8 cellular contexts compared by ENCODE assay signal in the genomic region with DNA sequence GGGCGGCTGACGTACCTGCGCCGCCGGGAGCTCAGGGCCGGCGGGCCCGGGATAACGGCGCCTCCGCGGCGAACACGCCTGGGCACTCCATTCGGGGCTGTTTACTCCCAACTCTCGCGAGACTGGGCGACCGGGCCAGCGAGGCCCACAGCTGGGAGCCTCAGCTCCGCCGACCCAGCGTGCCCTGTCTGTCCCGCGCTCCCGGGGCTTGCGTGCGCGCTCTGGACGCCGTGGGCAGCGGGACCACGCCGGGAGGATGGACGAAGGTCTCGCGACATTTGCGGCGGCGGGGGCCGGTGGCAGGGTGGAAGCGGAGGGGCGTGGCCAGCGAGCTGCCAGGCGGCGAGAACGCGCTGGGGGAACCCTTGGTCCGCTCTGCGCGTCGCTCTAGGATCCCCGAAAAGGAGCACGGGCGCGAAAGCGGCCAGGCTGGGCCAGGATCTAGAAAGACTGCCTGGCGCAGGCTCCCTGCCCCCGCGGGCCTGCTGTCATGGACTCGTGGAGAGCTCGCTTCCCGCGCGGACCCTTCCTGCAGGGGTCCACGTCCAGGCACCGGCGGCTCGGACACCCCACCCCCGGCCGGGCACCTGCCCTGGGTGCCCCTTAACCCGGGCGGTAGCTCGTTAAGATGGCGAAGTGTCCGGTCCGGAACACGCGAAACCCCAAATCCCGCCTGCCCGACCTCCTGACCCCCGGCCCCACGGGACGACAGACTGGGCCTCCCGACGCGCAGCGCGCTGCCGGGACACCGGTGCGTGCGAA. TPM values are rescaled to one million over a fixed set of nuclear protein-coding genes. Genes with fewer than 3 reads are reported as not detected.
DNase-seq lines count a peak whose midpoint lies in the region; ATAC-seq and TF ChIP-seq lines count a peak whose summit lies in the region.

MBTPS1 (minus strand) TSS at position 223 of the 762 bp plus-strand sequence. CDS start 15,159 bp downstream, outside the sequence.

- H3K4me1 ChIP-seq in right cardiac atrium (ENCODE audit: control insufficient read depth, insufficient read depth, low read length) (no peaks in the 10 kb centered on the region), vagina (peaks cover 28% of the 10 kb centered on the region)

- TF ChIP-seq POLR2A in vagina (IDR thresholded peaks at IDR 0.05), result peak in 1 of 2 donors; percentile 36

- ATAC-seq in GM18499 (IDR thresholded peaks at IDR 0.05; ENCODE audit: insufficient read depth, unreplicated experiment) (peak; percentile 76), HG02943 (IDR thresholded peaks at IDR 0.05; ENCODE audit: low read depth, unreplicated experiment) (peak; percentile 92), right cardiac atrium (peak; percentile 99)

- H3K27me3 ChIP-seq in right cardiac atrium (ENCODE audit: control insufficient read depth, insufficient read depth) (no peaks in the 10 kb centered on the region), vagina (no peaks in the 10 kb centered on the region)

- TF ChIP-seq CTCF in vagina (IDR thresholded peaks at IDR 0.05), result peak in 1 of 3 experiments; percentile 12

- peak within 1 kb of the TSS; percentile 94 for H3K4me3 ChIP-seq in right cardiac atrium (ENCODE audit: low read length)
- peak within 1 kb of the TSS; percentile 88 to 100 for H3K4me3 ChIP-seq in vagina

- WGBS in right cardiac atrium, result under 1% methylated on average over 93 of the region's 93 CpGs

- no peaks in the 10 kb centered on the region for H3K36me3 ChIP-seq in vagina

- DNase-seq in NCI-H187 (lab: John Stamatoyannopoulos, UW) (peak; percentile 73 to 92), T-helper 2 cell (peak; percentile 96 to 99 (median 97)), anterior cingulate cortex (lab: John Stamatoyannopoulos, UW) (peak; percentile 69 to 98 (median 95)), right cardiac atrium (peak; percentile 99 to 100 (median 100)), putamen (ENCODE audit: low spot score) (peak; percentile 97), vagina (ENCODE audit: extremely low spot score in 2 of 2) (peak in 1 of 2 donors; percentile 97)

- H3K27ac ChIP-seq in right cardiac atrium (ENCODE audit: low read length) (peak within 1 kb of the TSS; percentile 86), vagina (peak within 1 kb of the TSS; percentile 93)

- H3K9me3 ChIP-seq in right cardiac atrium (ENCODE audit: control insufficient read depth, low read length) (no peaks in the 10 kb centered on the region), vagina (no peaks in the 10 kb centered on the region)

- intact Hi-C loops in right cardiac atrium (cut with DNase I), result no loop called here
- intact Hi-C loops in vagina (cut with DNase I), result no loop called here

RNA-seq across cellular contexts. Expression of gene MBTPS1, which starts in this region (rescaled TPM):
- 100 to 1,000 TPM in 2 of 4 donors, 10 to 100 TPM in 2; 88.1 to 112 (median 102) TPM for total RNA-seq in right cardiac atrium
- polyA plus RNA-seq in right cardiac atrium, result 59.3 TPM
- 71.0 TPM for total RNA-seq in vagina
